ENCODE assay signal across 8 cellular contexts in genomic region chr14:49892301-49892635, GRCh38. TPM values are rescaled to one million over a fixed set of nuclear protein-coding genes. Genes with fewer than 3 reads are reported as not detected.
A peak's percentile ranks its signal among the peaks of the same experiment; 100 is the strongest.
DNase-seq lines count a peak whose midpoint lies in the region; ATAC-seq, FAIRE-seq and TF ChIP-seq lines count a peak whose summit lies in the region.

No MANE protein-coding gene starts in this region.

- H4K20me1 ChIP-seq in keratinocyte (ENCODE audit: control insufficient read depth, extremely low read depth, insufficient read depth, low read length), result no peaks in the 10 kb centered on the region

- no peaks in the 10 kb centered on the region for H3K27me3 Mint-ChIP-seq in activated CD8-positive, alpha-beta memory T cell treated with anti-CD3 and anti-CD28 coated beads, Interleukin-2, amount 10 ng/mL, durations not matched to agents 7 days and 5 days
- H3K27me3 Mint-ChIP-seq in central memory CD8-positive, alpha-beta T cell, result no peaks in the 10 kb centered on the region

- H3K4me1 ChIP-seq in keratinocyte (ENCODE audit: control insufficient read depth, extremely low read depth, insufficient read depth, low read length), result peaks cover 9% of the 10 kb centered on the region

- H3K36me3 ChIP-seq in keratinocyte (ENCODE audit: control insufficient read depth in 2 of 2, extremely low read depth in 1 of 2, insufficient read depth in 2 of 2, low read length in 2 of 2), result peaks cover 3 to 18% of the 10 kb centered on the region in 2 experiments

- H3K4me2 ChIP-seq in keratinocyte (ENCODE audit: control insufficient read depth, extremely low read depth, insufficient read depth, low read depth, low read length), result peak overlapping the region; percentile 75

- peaks cover 46% of the 10 kb centered on the region for H3K79me2 ChIP-seq in keratinocyte (ENCODE audit: control insufficient read depth, insufficient read depth, low read length)

- no peaks in the 10 kb centered on the region for H3K27me3 ChIP-seq in keratinocyte (ENCODE audit: control insufficient read depth, extremely low read depth, insufficient read depth, low read length)

- peak overlapping the region; percentile 99 for H3K27ac Mint-ChIP-seq in activated CD8-positive, alpha-beta memory T cell treated with anti-CD3 and anti-CD28 coated beads, Interleukin-2, amount 10 ng/mL, durations not matched to agents 7 days and 5 days
- peak overlapping the region; percentile 95 for H3K27ac Mint-ChIP-seq in central memory CD8-positive, alpha-beta T cell (ENCODE audit: low read depth)

- peak; percentile 72 for DNase-seq in activated CD8-positive, alpha-beta memory T cell treated with anti-CD3 and anti-CD28 coated beads, Interleukin-2, amount 10 ng/mL, durations not matched to agents 7 days and 5 days
- no peak for DNase-seq in activated CD8-positive, alpha-beta memory T cell treated with anti-CD3 and anti-CD28 coated beads, Interleukin-2, amount 50 U/mL, for 48 hours
- no peak for DNase-seq in HFF-Myc (ENCODE audit: extremely low read depth, low read depth)
- peak; percentile 91 for DNase-seq in NCI-H1092 treated with DMSO at 0.1 percent for 48 hours (lab: John Stamatoyannopoulos, UW)
- DNase-seq in T follicular helper cell (ENCODE audit: low read depth), result peak; percentile 34
- DNase-seq in central memory CD8-positive, alpha-beta T cell (ENCODE audit: low spot score in 2 of 2), result peak in 1 of 2 donors; percentile 40
- DNase-seq in keratinocyte (ENCODE audit: low read depth, low spot score), result no peak
- peak; percentile 26 to 31 for DNase-seq in stimulated activated CD4-positive, alpha-beta T cell treated with anti-CD3 and anti-CD28 coated beads, Interleukin-4, amount 100 ng/mL, for 48 hours (ENCODE audit: low read depth in 2 of 2)

- TF ChIP-seq CTCF in HFF-Myc (IDR thresholded peaks at IDR 0.05; ENCODE audit: low read depth, low read length, missing control alignments) (no peak), keratinocyte (optimal IDR thresholded peaks at IDR 0.05 in 1 of 3, IDR thresholded peaks at IDR 0.05 in 1 of 3, conservative IDR thresholded peaks at IDR 0.05 in 1 of 3; ENCODE audit: extremely low read depth in 1 of 3, insufficient read depth in 2 of 3, low read length in 3 of 3) (no peak)

- peak; percentile 31 for ATAC-seq in activated CD8-positive, alpha-beta memory T cell treated with anti-CD3 and anti-CD28 coated beads, Interleukin-2, amount 10 ng/mL, durations not matched to agents 7 days and 5 days
- peak; percentile 58 for ATAC-seq in central memory CD8-positive, alpha-beta T cell (replicated peaks; ENCODE audit: extremely low read depth, poor library complexity, severe bottlenecking)

- peak overlapping the region; percentile 91 for H3K9ac ChIP-seq in keratinocyte (ENCODE audit: control insufficient read depth, extremely low read depth, insufficient read depth, low read length)

- H3K4me1 Mint-ChIP-seq in activated CD8-positive, alpha-beta memory T cell treated with anti-CD3 and anti-CD28 coated beads, Interleukin-2, amount 10 ng/mL, durations not matched to agents 7 days and 5 days, result peaks cover 18% of the 10 kb centered on the region
- peaks cover 35% of the 10 kb centered on the region for H3K4me1 Mint-ChIP-seq in central memory CD8-positive, alpha-beta T cell

- H3K4me3 Mint-ChIP-seq in activated CD8-positive, alpha-beta memory T cell treated with anti-CD3 and anti-CD28 coated beads, Interleukin-2, amount 10 ng/mL, durations not matched to agents 7 days and 5 days, result peak overlapping the region; percentile 94
- peak overlapping the region; percentile 91 for H3K4me3 Mint-ChIP-seq in central memory CD8-positive, alpha-beta T cell

- H3K9me3 Mint-ChIP-seq in activated CD8-positive, alpha-beta memory T cell treated with anti-CD3 and anti-CD28 coated beads, Interleukin-2, amount 10 ng/mL, durations not matched to agents 7 days and 5 days (ENCODE audit: low read depth), result no peaks in the 10 kb centered on the region
- no peaks in the 10 kb centered on the region for H3K9me3 Mint-ChIP-seq in central memory CD8-positive, alpha-beta T cell

- H3K4me3 ChIP-seq in HFF-Myc (replicated peaks; ENCODE audit: low read depth, low read length), result peak overlapping the region; percentile 89
- H3K4me3 ChIP-seq in keratinocyte (ENCODE audit: control insufficient read depth in 2 of 3, extremely low read depth in 1 of 3, insufficient read depth in 2 of 3, low read depth in 1 of 3, low read length in 3 of 3), result peak overlapping the region; percentile 94 to 97 (median 96)

- H3K9me1 ChIP-seq in keratinocyte (ENCODE audit: control insufficient read depth, extremely low read depth, insufficient read depth, low read length), result no peaks in the 10 kb centered on the region

- dilution Hi-C loops in keratinocyte (cut with MboI; ENCODE audit: extremely low pct_ligation_motif_present, low sequenced_read_pairs), result no loop called here

- peaks cover 39% of the 10 kb centered on the region for H3K36me3 Mint-ChIP-seq in activated CD8-positive, alpha-beta memory T cell treated with anti-CD3 and anti-CD28 coated beads, Interleukin-2, amount 10 ng/mL, durations not matched to agents 7 days and 5 days
- H3K36me3 Mint-ChIP-seq in central memory CD8-positive, alpha-beta T cell (ENCODE audit: insufficient read depth), result peaks cover 43% of the 10 kb centered on the region

- H3K9me3 ChIP-seq in keratinocyte (ENCODE audit: control insufficient read depth, low read depth, low read length), result no peaks in the 10 kb centered on the region

- CTCF ChIA-PET in activated CD8-positive, alpha-beta memory T cell treated with anti-CD3 and anti-CD28 coated beads, Interleukin-2, amount 10 ng/mL, durations not matched to agents 7 days and 5 days (lab: Charles Lee), result interaction anchor here (0.6 to 6.5 kb wide), 12 partner anchors 11 to 190 kb away, joined by 3 to 48 read pairs (median 6); partner anchors contain the start of gene NEMF

- peak overlapping the region; percentile 81 for H3K27ac ChIP-seq in keratinocyte (ENCODE audit: control insufficient read depth, insufficient read depth, low read length)

- FAIRE-seq in keratinocyte (lab: Jason Lieb, UNC), result no peak

- peak overlapping the region; percentile 83 for H2AFZ ChIP-seq in keratinocyte (ENCODE audit: control insufficient read depth, low read length)

RNA-seq across cellular contexts. Expression of gene ARF6, which starts 0.6 kb away (rescaled TPM):
- 100 to 1,000 TPM; 171 to 190 TPM for total RNA-seq in activated CD8-positive, alpha-beta memory T cell treated with anti-CD3 and anti-CD28 coated beads, Interleukin-2, amount 10 ng/mL, durations not matched to agents 7 days and 5 days
- 33.1 to 65.0 TPM (median 53.4 TPM) in 3 replicates for polyA plus RNA-seq in keratinocyte
- polyA plus RNA-seq in keratinocyte (2011; ENCODE audit: low read depth), result 98.0 TPM
- 42.6 and 47.5 TPM in 2 replicates for polyA plus RNA-seq in keratinocyte (2011; cell fraction: cytosol; rRNA removed)
- 32.9 and 33.8 TPM in 2 replicates for polyA plus RNA-seq in keratinocyte (2011; cell fraction: nucleus; rRNA removed)
- polyA plus RNA-seq in keratinocyte (2012; ENCODE audit: low replicate concordance), result 76.5 and 84.7 TPM in 2 replicates
- 41.0 to 92.7 TPM (median 49.6 TPM) in 3 replicates for polyA minus RNA-seq in keratinocyte
- polyA minus RNA-seq in keratinocyte (2011; cell fraction: cytosol; rRNA and poly(A)+ RNA removed), result 44.9 TPM
- polyA minus RNA-seq in keratinocyte (2011; cell fraction: nucleus; rRNA and poly(A)+ RNA removed), result 16.6 and 25.8 TPM in 2 replicates

RNA-seq across cellular contexts. Expression of gene NEMF, which starts 39.7 kb away (rescaled TPM):
- total RNA-seq in activated CD8-positive, alpha-beta memory T cell treated with anti-CD3 and anti-CD28 coated beads, Interleukin-2, amount 10 ng/mL, durations not matched to agents 7 days and 5 days, result 10 to 100 TPM; 78.7 to 82.8 TPM
- 25.7 to 55.1 TPM (median 35.8 TPM) in 3 replicates for polyA plus RNA-seq in keratinocyte
- polyA plus RNA-seq in keratinocyte (2011; ENCODE audit: low read depth), result 138 TPM
- 17.6 and 29.0 TPM in 2 replicates for polyA plus RNA-seq in keratinocyte (2011; cell fraction: cytosol; rRNA removed)
- 62.6 and 76.4 TPM in 2 replicates for polyA plus RNA-seq in keratinocyte (2011; cell fraction: nucleus; rRNA removed)
- polyA plus RNA-seq in keratinocyte (2012; ENCODE audit: low replicate concordance), result 28.4 and 40.4 TPM in 2 replicates
- polyA minus RNA-seq in keratinocyte, result 12.7 to 89.0 TPM (median 74.1 TPM) in 3 replicates
- polyA minus RNA-seq in keratinocyte (2011; cell fraction: cytosol; rRNA and poly(A)+ RNA removed), result 23.8 TPM
- polyA minus RNA-seq in keratinocyte (2011; cell fraction: nucleus; rRNA and poly(A)+ RNA removed), result 70.6 and 125 TPM in 2 replicates

Comparison
In these comparisons a context has a peak if more than half of its experiments do, and no peak if none do; other contexts are left out.
1. DNase-seq: peak in activated CD8-positive, alpha-beta memory T cell treated with anti-CD3 and anti-CD28 coated beads, Interleukin-2, amount 10 ng/mL, durations not matched to agents 7 days and 5 days (single experiment), NCI-H1092 treated with DMSO at 0.1 percent for 48 hours (single experiment), T follicular helper cell (single experiment) and stimulated activated CD4-positive, alpha-beta T cell treated with anti-CD3 and anti-CD28 coated beads, Interleukin-4, amount 100 ng/mL, for 48 hours (2 of 2); none in activated CD8-positive, alpha-beta memory T cell treated with anti-CD3 and anti-CD28 coated beads, Interleukin-2, amount 50 U/mL, for 48 hours (single experiment), HFF-Myc (single experiment) and keratinocyte (single experiment).